In genomic region chr11:10454506-10454901, GRCh38 we compare ENCODE assay signal across 10 cellular contexts. TPM values are rescaled to one million over a fixed set of nuclear protein-coding genes. Genes with fewer than 3 reads are reported as not detected.
DNase-seq lines count a peak whose midpoint lies in the region; ATAC-seq, FAIRE-seq and TF ChIP-seq lines count a peak whose summit lies in the region.
"Had no signal": no experiment of that assay in that cellular context is flagged by ENCODE, and none has a peak within 500 bp of the region (broad histone marks: within the 10 kb centered on the region; RNA-seq: fewer than 3 reads in every experiment).

No MANE protein-coding gene starts in this region.

- TF ChIP-seq CTCF in A549 (IDR thresholded peaks at IDR 0.05) (no peak), GM13976 (IDR thresholded peaks at IDR 0.05; ENCODE audit: borderline replicate concordance, control extremely low read depth, extremely low read depth, insufficient read depth, missing control alignments) (no peak)

- POLR2A ChIA-PET in A549 (lab: Yijun Ruan, JAX) = interaction anchor here (0.9 to 1.7 kb wide), 6 partner anchors 36 to 355 kb away, joined by 3 to 7 read pairs (median 5); partner anchors contain the start of genes CTR9, EIF4G2 and RNF141

- H3K27me3 ChIP-seq in muscle layer of duodenum (ENCODE audit: low read depth, low read length) = no peaks in the 10 kb centered on the region

- H3K27ac ChIP-seq in A549 = peak overlapping the region; percentile 74 to 84; a peak in 4 of 6 replicates
- peak overlapping the region; percentile 77 for H3K27ac ChIP-seq in muscle layer of duodenum (ENCODE audit: low read length)

- H3K36me3 Mint-ChIP-seq in activated naive CD8-positive, alpha-beta T cell = no peaks in the 10 kb centered on the region

- no peak for TF ChIP-seq POLR2A in A549 (IDR thresholded peaks at IDR 0.05; ENCODE audit: low read length)

- H3K4me1 ChIP-seq in A549 (peaks cover 25% of the 10 kb centered on the region), muscle layer of duodenum (ENCODE audit: control insufficient read depth in 1 of 2, insufficient read depth in 2 of 2, low read length in 2 of 2) (peaks cover 9 to 19% of the 10 kb centered on the region in 2 donors)

- peak overlapping the region; percentile 96 for H3K27ac Mint-ChIP-seq in activated naive CD8-positive, alpha-beta T cell

- H3K4me3 Mint-ChIP-seq in activated naive CD8-positive, alpha-beta T cell = peak overlapping the region; percentile 44

- no peaks in the 10 kb centered on the region for H3K36me3 ChIP-seq in muscle layer of duodenum (ENCODE audit: control insufficient read depth in 1 of 2, insufficient read depth in 2 of 2, low read length in 2 of 2)

- no peak for FAIRE-seq in A549 (lab: Jason Lieb, UNC)

- no peak for TF ChIP-seq RAD21 in A549 (conservative IDR thresholded peaks at IDR 0.05 in 1 of 2, IDR thresholded peaks at IDR 0.05 in 1 of 2)

- in situ Hi-C loops in GM13976 (cut with MboI; ENCODE audit: low sequenced_read_pairs, unreplicated experiment) (no loop called here), ACHN (cut with HindIII; ENCODE audit: low pct_ligation_motif_present, low pct_unique_long_range_greater_than_20kb, low sequenced_read_pairs) (no loop called here)

- no peaks in the 10 kb centered on the region for H3K9me3 Mint-ChIP-seq in activated naive CD8-positive, alpha-beta T cell (ENCODE audit: low read depth)

- WGBS in A549 (ENCODE audit: missing lambda C conversion rate) = 49% methylated on average over 3 of the region's 3 CpGs

- CTCF ChIA-PET in A549 (lab: Yijun Ruan, JAX) = interaction anchor here (0.6 to 2.9 kb wide), 11 partner anchors 8 to 281 kb away, joined by 3 to 17 read pairs (median 4); no protein-coding TSS in a partner anchor

- ATAC-seq in A549 = no peak

- H3K9me3 ChIP-seq in A549 (no peaks in the 10 kb centered on the region), muscle layer of duodenum (ENCODE audit: control insufficient read depth in 1 of 2, low read length in 2 of 2) (no peaks in the 10 kb centered on the region)

- H3K4me1 Mint-ChIP-seq in activated naive CD8-positive, alpha-beta T cell (ENCODE audit: low read depth) = peaks cover 85% of the 10 kb centered on the region

- DNase-seq in A549 (ENCODE audit: low read depth in 1 of 2, low spot score in 1 of 2) (no peak), GM13976 (ENCODE audit: low spot score) (peak; percentile 2), ACHN (no peak), CD1c-positive myeloid dendritic cell (ENCODE audit: extremely low spot score) (no peak), HUDEP-2 (lab: John Stamatoyannopoulos, UW; ENCODE audit: unreplicated experiment in 76 of 76) (no peak), glomerular visceral epithelial cell (ENCODE audit: extremely low spot score) (no peak)
- DNase-seq: NCI-H1436, T-helper 9 cell had no signal

- no peak for TF ChIP-seq EP300 in A549 (IDR thresholded peaks at IDR 0.05)

- H3K4me2 ChIP-seq in A549 = peak overlapping the region; percentile 88

- no peaks in the 10 kb centered on the region for H3K27me3 Mint-ChIP-seq in activated naive CD8-positive, alpha-beta T cell

- H3K4me3 ChIP-seq in A549 (no peak overlapping the region), muscle layer of duodenum (ENCODE audit: low read depth in 1 of 2, low read length in 2 of 2) (no peak overlapping the region)

TF ChIP-seq in A549, 52 proteins besides CTCF, POLR2A, EP300 and RAD21:
- TF ChIP-seq ATOH8 (CRISPR knock-in tag; IDR thresholded peaks at IDR 0.05; ENCODE audit: low read depth) (no peak), CBX8 (IDR thresholded peaks at IDR 0.05) (no peak), HDAC2 (IDR thresholded peaks at IDR 0.05) (no peak), JUN (IDR thresholded peaks at IDR 0.05) (no peak), USF2 (IDR thresholded peaks at IDR 0.05) (no peak), FOXS1 (CRISPR knock-in tag; IDR thresholded peaks at IDR 0.05) (no peak), HES2 (IDR thresholded peaks at IDR 0.05) (no peak), POLR2AphosphoS2 (conservative IDR thresholded peaks at IDR 0.05; ENCODE audit: low read length) (no peak), TP53 (CRISPR knock-in tag; IDR thresholded peaks at IDR 0.05) (no peak)

RNA-seq across cellular contexts. Expression of gene AMPD3, which starts 0.6 kb away (rescaled TPM):
- 4.7 and 6.6 TPM in 2 replicates for polyA plus RNA-seq in A549 (2011; rRNA removed)
- 2.0 and 2.4 TPM in 2 replicates for polyA plus RNA-seq in A549 (2012; cell fraction: cytosol; rRNA removed)
- 5.3 and 6.9 TPM in 2 replicates for polyA plus RNA-seq in A549 (2012; cell fraction: nucleus; rRNA removed)
- 2.9 to 3.6 TPM (median 3.1 TPM) in 3 replicates for polyA plus RNA-seq in A549 (2017; fragmentation: RNase III; extraction: RNeasy Plus Mini Kit Qiagen cat#74134 plus additional on column Dnase treatment)
- polyA minus RNA-seq in A549 (2011; rRNA and poly(A)+ RNA removed) = 11.5 and 14.1 TPM in 2 replicates
